In genomic region chr5:44809215-44809955, GRCh38 we compare ENCODE assay signal across 8 cellular contexts. TPM values are rescaled to one million over a fixed set of nuclear protein-coding genes. Genes with fewer than 3 reads are reported as not detected.
DNase-seq lines count a peak whose midpoint lies in the region; ATAC-seq and TF ChIP-seq lines count a peak whose summit lies in the region.

No MANE protein-coding gene starts in this region.

- H2AFZ ChIP-seq in neural cell (ENCODE audit: low read depth, low read length) = peak overlapping the region; percentile 91

- H3K9me3 ChIP-seq in neural cell (ENCODE audit: low read length) = no peaks in the 10 kb centered on the region

- H3K4me2 ChIP-seq in neural cell (ENCODE audit: low read length) = peak overlapping the region; percentile 91

- H3K9ac ChIP-seq in neural cell (ENCODE audit: low read length) = peak overlapping the region; percentile 92

- H3K9me2 ChIP-seq in neural cell (ENCODE audit: insufficient read depth, low read length) = no peaks in the 10 kb centered on the region

- H3K27me3 ChIP-seq in neural cell (ENCODE audit: insufficient read depth, low read depth, low read length) = no peaks in the 10 kb centered on the region

- TF ChIP-seq CTCF in fibroblast of pulmonary artery (IDR thresholded peaks at IDR 0.05; ENCODE audit: low read length, missing control alignments) = no peak
- TF ChIP-seq CTCF in neural cell (IDR thresholded peaks at IDR 0.05; ENCODE audit: poor library complexity, severe bottlenecking) = no peak

- ATAC-seq in GM19455 (IDR thresholded peaks at IDR 0.05; ENCODE audit: unreplicated experiment) (peak; percentile 40), HG03571 (IDR thresholded peaks at IDR 0.05; ENCODE audit: unreplicated experiment) (peak; percentile 44)

- no peak for TF ChIP-seq RAD21 in neural cell (conservative IDR thresholded peaks at IDR 0.05)

- no peaks in the 10 kb centered on the region for H3F3A ChIP-seq in neural cell (ENCODE audit: insufficient read depth, low read length, poor library complexity, severe bottlenecking)

- no peak for TF ChIP-seq EP300 in neural cell (conservative IDR thresholded peaks at IDR 0.05; ENCODE audit: poor library complexity, severe bottlenecking)

- no peaks in the 10 kb centered on the region for H4K20me1 ChIP-seq in neural cell (ENCODE audit: insufficient read depth)

- H3K4me3 ChIP-seq in fibroblast of pulmonary artery (replicated peaks; ENCODE audit: low read depth, low read length) (peak overlapping the region; percentile 83), neural cell (ENCODE audit: low read length) (peak overlapping the region; percentile 84)

- H3K27ac ChIP-seq in neural cell (ENCODE audit: low read length) = peak overlapping the region; percentile 90

- peak; percentile 49 for DNase-seq in CMK (ENCODE audit: low read depth)
- peak; percentile 58 for DNase-seq in NOMO-1 treated with dmso at 0.1 percent for 144 hours (lab: John Stamatoyannopoulos, UW; ENCODE audit: unreplicated experiment)
- peak; percentile 9 to 26 for DNase-seq in activated T-helper 1 cell treated with anti-CD3 and anti-CD28 coated beads, Interleukin-2, amount 50 U/mL, for 16 hours (ENCODE audit: low read depth in 1 of 2, low spot score in 1 of 2)
- DNase-seq in fibroblast of pulmonary artery (ENCODE audit: low read depth) = peak; percentile 58
- DNase-seq in stromal cell of bone marrow (ENCODE audit: low read depth) = peak; percentile 48

- no peaks in the 10 kb centered on the region for H3K36me3 ChIP-seq in neural cell (ENCODE audit: insufficient read depth, low read length)

- peaks cover 37% of the 10 kb centered on the region for H3K79me2 ChIP-seq in neural cell (replicated peaks; ENCODE audit: insufficient read depth, low read length)

TF ChIP-seq in neural cell, 6 proteins besides CTCF, POLR2A, EP300 and RAD21:
- TF ChIP-seq TAF1 (IDR thresholded peaks at IDR 0.05; ENCODE audit: low read depth) (no peak), MXI1 (conservative IDR thresholded peaks at IDR 0.05; ENCODE audit: poor library complexity, severe bottlenecking) (peak; percentile 72)

RNA-seq across cellular contexts. Expression of gene MRPS30, which starts 0.6 kb away (rescaled TPM):
- 52.5 and 55.9 TPM in 2 replicates for polyA plus RNA-seq in neural cell
- polyA minus RNA-seq in neural cell = 175 and 182 TPM in 2 replicates

Comparison
In these comparisons a context has a peak if more than half of its experiments do, and no peak if none do; other contexts are left out.
1. Peak in every context shown above with its lines: DNase-seq, ATAC-seq, H3K4me3 ChIP-seq and H3K27ac ChIP-seq.